ENCODE assay signal across 8 cellular contexts in the genomic region with DNA sequence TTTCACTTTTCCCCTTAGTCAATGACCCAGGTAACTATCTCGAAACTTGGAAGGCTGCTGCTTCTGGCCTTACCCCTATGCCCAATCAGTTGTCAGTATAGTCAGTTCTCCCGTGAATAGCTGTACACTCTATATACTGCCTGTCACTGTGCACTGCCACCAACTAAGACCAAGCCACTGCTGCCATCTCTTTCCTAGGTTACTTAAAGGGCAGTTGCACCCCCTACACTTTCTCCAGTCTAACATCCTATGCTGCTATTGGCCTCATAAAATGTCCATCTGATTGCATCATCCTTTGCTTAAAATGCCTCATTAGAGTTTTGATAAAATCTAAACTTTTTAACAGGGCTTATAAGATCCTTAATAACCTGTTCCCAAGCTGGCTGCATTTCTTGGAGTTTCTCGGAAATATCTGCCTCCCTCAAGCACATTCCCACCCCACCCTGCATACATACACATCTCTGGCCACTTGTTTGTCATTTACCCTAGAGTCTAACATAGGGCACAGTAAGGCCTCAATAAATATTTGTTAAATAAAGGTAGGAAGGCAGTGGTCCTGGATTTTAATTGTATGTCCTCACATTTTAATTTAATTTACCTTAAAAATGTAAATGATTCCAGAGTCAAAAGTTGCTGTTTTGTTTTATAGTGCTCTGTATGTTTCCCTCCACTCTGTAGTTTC. TPM values are rescaled to one million over a fixed set of nuclear protein-coding genes. Genes with fewer than 3 reads are reported as not detected.
DNase-seq lines count a peak whose midpoint lies in the region; ATAC-seq and TF ChIP-seq lines count a peak whose summit lies in the region.

No MANE protein-coding gene starts in this region.

- WGBS in adrenal gland, 4 donors = 63 to 79% (median 72%) methylated on average over 3 of the region's 3 CpGs

- no peak for TF ChIP-seq POLR2A in adrenal gland (IDR thresholded peaks at IDR 0.05)

- H3K36me3 Mint-ChIP-seq in activated B cell treated with CpG ODN at 0.5 μM for 24 hours (ENCODE audit: low read depth) = peaks cover 8% of the 10 kb centered on the region
- no peaks in the 10 kb centered on the region for H3K36me3 Mint-ChIP-seq in natural killer cell

- no peak overlapping the region for H3K4me3 Mint-ChIP-seq in activated B cell treated with CpG ODN at 0.5 μM for 24 hours
- no peak overlapping the region for H3K4me3 Mint-ChIP-seq in natural killer cell

- H3K27me3 ChIP-seq in dorsolateral prefrontal cortex (no peaks in the 10 kb centered on the region), MG63 (no peaks in the 10 kb centered on the region), adrenal gland (no peaks in the 10 kb centered on the region)

- H3K36me3 ChIP-seq in MG63 = no peaks in the 10 kb centered on the region; the same call in 1 of the 2 replicates
- no peaks in the 10 kb centered on the region for H3K36me3 ChIP-seq in adrenal gland (replicated peaks in 1 of 2)

- H3K4me1 Mint-ChIP-seq in activated B cell treated with CpG ODN at 0.5 μM for 24 hours = peaks cover 95% of the 10 kb centered on the region
- H3K4me1 Mint-ChIP-seq in natural killer cell = peaks cover 75 to 82% of the 10 kb centered on the region in 2 donors

- H3K27me3 Mint-ChIP-seq in activated B cell treated with CpG ODN at 0.5 μM for 24 hours (no peaks in the 10 kb centered on the region), natural killer cell (ENCODE audit: low read depth in 2 of 2) (no peaks in the 10 kb centered on the region)

- H3K9me3 ChIP-seq in MG63 (no peaks in the 10 kb centered on the region), adrenal gland (replicated peaks in 1 of 3) (no peaks in the 10 kb centered on the region)

- POLR2A ChIA-PET in activated B cell treated with CpG ODN at 0.5 μM for 24 hours (lab: Charles Lee) = interaction anchor here (1.1 to 1.5 kb wide), 2 partner anchors 49 to 55 kb away, joined by 3 to 4 read pairs; no protein-coding TSS in a partner anchor

- H3K27ac Mint-ChIP-seq in activated B cell treated with CpG ODN at 0.5 μM for 24 hours (peak overlapping the region; percentile 78), natural killer cell (peak overlapping the region; percentile 68 to 71)

- intact Hi-C loops in activated B cell treated with CpG ODN at 0.5 μM for 24 hours (cut with micrococcal nuclease) = loop anchor here (1.0 kb wide), 1 partner anchor 10 kb away; no protein-coding TSS in a partner anchor
- intact Hi-C loops in natural killer cell (cut with micrococcal nuclease) = no loop called here
- intact Hi-C loops in dorsolateral prefrontal cortex (cut with DNase I) = loop anchor here in 1 of 2 donors (5.0 kb wide), 1 partner anchor 51 kb away; no protein-coding TSS in a partner anchor
- intact Hi-C loops in adrenal gland (cut with DNase I) = no loop called here

- DNase-seq in activated B cell treated with CpG ODN at 0.5 μM for 24 hours (no peak), natural killer cell (no peak), dorsolateral prefrontal cortex (no peak), MG63 (no peak), adrenal gland (no peak), nucleus accumbens (lab: John Stamatoyannopoulos, UW) (no peak)

- ATAC-seq in GM18508 (IDR thresholded peaks at IDR 0.05; ENCODE audit: insufficient read depth, unreplicated experiment) (peak; percentile 40), HG02763 (IDR thresholded peaks at IDR 0.05; ENCODE audit: unreplicated experiment) (peak; percentile 38), activated B cell treated with CpG ODN at 0.5 μM for 24 hours (ENCODE audit: low read depth) (no peak), natural killer cell (no peak)

- CTCF ChIA-PET in activated B cell treated with CpG ODN at 0.5 μM for 24 hours (lab: Charles Lee) = interaction anchor here (0.8 kb wide), 1 partner anchor 9 kb away, joined by 4 read pairs; no protein-coding TSS in a partner anchor

- H3K9me3 Mint-ChIP-seq in activated B cell treated with CpG ODN at 0.5 μM for 24 hours (no peaks in the 10 kb centered on the region), natural killer cell (no peaks in the 10 kb centered on the region)

- H3K4me3 ChIP-seq in dorsolateral prefrontal cortex = no peak overlapping the region
- H3K4me3 ChIP-seq in MG63 = no peak overlapping the region
- no peak overlapping the region for H3K4me3 ChIP-seq in adrenal gland

- no peak for TF ChIP-seq CTCF in activated B cell treated with CpG ODN at 0.5 μM for 24 hours (IDR thresholded peaks at IDR 0.05)
- TF ChIP-seq CTCF in natural killer cell (IDR thresholded peaks at IDR 0.05) = no peak
- no peak for TF ChIP-seq CTCF in dorsolateral prefrontal cortex (IDR thresholded peaks at IDR 0.05 in 54 of 56, conservative IDR thresholded peaks at IDR 0.05 in 2 of 56; ENCODE audit: low read depth in 1 of 56, partially characterized antibody in 56 of 56)
- no peak for TF ChIP-seq CTCF in adrenal gland (IDR thresholded peaks at IDR 0.05)

- H3K27ac ChIP-seq in dorsolateral prefrontal cortex = peak overlapping the region in 9 of 59 donors; percentile 3 to 53 (median 35)
- peak overlapping the region in 1 of 5 donors; percentile 62 for H3K27ac ChIP-seq in adrenal gland

- no peaks in the 10 kb centered on the region for H3K4me1 ChIP-seq in adrenal gland (replicated peaks in 1 of 2)

RNA-seq across cellular contexts. Expression of a gene that starts 32.7 kb away (rescaled TPM):
- 135 and 149 TPM in 2 replicates for total RNA-seq in activated B cell treated with CpG ODN at 0.5 μM for 24 hours
- 10 to 100 TPM; 47.6 to 87.5 (median 76.3) TPM for total RNA-seq in natural killer cell
- 1 to 10 TPM in 105 of 120 experiments, under 1 TPM in 15; 0.25 to 6.9 (median 1.9) TPM for total RNA-seq in dorsolateral prefrontal cortex
- total RNA-seq in MG63 (2014; rRNA removed; shearing (Covaris generic); ENCODE audit: low replicate concordance) = 12.1 and 22.2 TPM in 2 replicates
- 10 to 100 TPM in 2 of 8 donors, 1 to 10 TPM in 6; 1.4 to 12.7 (median 7.0) TPM for total RNA-seq in adrenal gland
- polyA plus RNA-seq in adrenal gland = 1 to 10 TPM; 3.1 to 6.3 (median 3.9) TPM

Comparison
In these comparisons a context has a peak if more than half of its experiments do, and no peak if none do; other contexts are left out.
1. ATAC-seq: peak in GM18508 (single experiment) and HG02763 (single experiment); none in activated B cell treated with CpG ODN at 0.5 μM for 24 hours (single experiment) and natural killer cell (0 of 3).